ENCODE assay signal across 1 cellular context in genomic region chr5:74938250-74938649, GRCh38.
TF ChIP-seq lines count a peak whose summit lies in the region.

No MANE protein-coding gene starts in this region.

TF ChIP-seq in IMR-90, 13 proteins besides CTCF, POLR2A, EP300 and RAD21:
- no peak for TF ChIP-seq USF2 (IDR thresholded peaks at IDR 0.05; ENCODE audit: low read depth, low read length)
- no peak for TF ChIP-seq RCOR1 (IDR thresholded peaks at IDR 0.05; ENCODE audit: insufficient replicate concordance, low read length)
- TF ChIP-seq MAZ (IDR thresholded peaks at IDR 0.05; ENCODE audit: borderline replicate concordance, low read depth, low read length): no peak
- 0 out of 2 replicates have a peak, but pooled peaks have one; percentile 14 for TF ChIP-seq FOS (IDR thresholded peaks at IDR 0.05; ENCODE audit: low read depth, low read length)
- TF ChIP-seq CEBPB (IDR thresholded peaks at IDR 0.05; ENCODE audit: low read depth, low read length): peak; percentile 41; the same call in 1 of the 2 replicates
- no peak for TF ChIP-seq NFE2L2 (IDR thresholded peaks at IDR 0.05; ENCODE audit: low read depth, low read length)
- no peak for TF ChIP-seq SMC3 (IDR thresholded peaks at IDR 0.05; ENCODE audit: low read depth, low read length)
- TF ChIP-seq RFX5 (IDR thresholded peaks at IDR 0.05; ENCODE audit: low read depth, low read length): no peak
- TF ChIP-seq BHLHE40 (IDR thresholded peaks at IDR 0.05; ENCODE audit: low read depth, low read length): no peak
- TF ChIP-seq ELK1 (IDR thresholded peaks at IDR 0.05; ENCODE audit: borderline replicate concordance, low read depth, low read length): no peak
